In genomic region chr5:125065736-125066135, GRCh38 we compare ENCODE assay signal across 28 cellular contexts.
DNase-seq lines count a peak whose midpoint lies in the region; ATAC-seq and TF ChIP-seq lines count a peak whose summit lies in the region.
"Had no signal": no experiment of that assay in that cellular context is flagged by ENCODE, and none has a peak within 500 bp of the region (broad histone marks: within the 10 kb centered on the region; RNA-seq: fewer than 3 reads in every experiment).

No MANE protein-coding gene starts in this region.

- TF ChIP-seq CTCF in fibroblast of villous mesenchyme (IDR thresholded peaks at IDR 0.05; ENCODE audit: insufficient read depth, low read depth, low read length) (no peak), retinal pigment epithelial cell (conservative IDR thresholded peaks at IDR 0.05; ENCODE audit: low read depth, low read length) (no peak)

- DNase-seq in Right ventricle myocardium inferior (ENCODE audit: missing footprints) (no peak), cardiac septum (ENCODE audit: low spot score) (no peak), fibroblast of villous mesenchyme (ENCODE audit: low read depth) (peak; percentile 33), retinal pigment epithelial cell (ENCODE audit: low read depth) (peak; percentile 26), cerebellum (ENCODE audit: low spot score) (no peak), AG08395 (ENCODE audit: low spot score) (no peak)
- DNase-seq: 8988T; activated B cell treated with CpG ODN at 0.5 μM for 24 hours; activated CD4-positive, alpha-beta T cell treated with anti-CD3 and anti-CD28 coated beads, Interleukin-2, amount 10 ng/mL, durations not matched to agents 7 days and 5 days; activated gamma-delta T cell treated with Interleukin-2 at 50 U/mL for 16 hours; activated T-cell treated with anti-CD3 and anti-CD28 coated beads, Interleukin-2, amount 50 U/mL, for 24 hours; Calu3; CD4-positive, CD25-positive, alpha-beta regulatory T cell; DMS79; GDM1; HCEC 1CT; NCI-H1048; NK-92 treated with Interleukin-12 subunit alpha and Interleukin-12 subunit beta, amount 100 ng/mL, for 24 hours; right lobe of liver; stimulated activated CD4-positive, alpha-beta T cell treated with anti-CD3 and anti-CD28 coated beads, Interleukin-12 subunit alpha, Interleukin-12 subunit beta, amount 100 ng/mL, for 4 hours; stimulated activated CD4-positive, alpha-beta T cell treated with anti-CD3 and anti-CD28 coated beads, Interleukin-2, amount 100 ng/mL, for 48 hours; stimulated activated naive CD8-positive, alpha-beta T cell treated with anti-CD3 and anti-CD28 coated beads, Interleukin-15, amount 100 ng/mL, for 72 hours; T-cell had no signal

- intact Hi-C loops in Right ventricle myocardium inferior (cut with DNase I) = no loop called here
- intact Hi-C loops in cardiac septum (cut with DNase I) = no loop called here

- ATAC-seq in Right ventricle myocardium inferior (peak; percentile 84), SK-N-SH treated with all-trans-retinoic acid at 6 μM for 48 hours (peak; percentile 44; the same call in 1 of the 3 replicates), HG03457 (IDR thresholded peaks at IDR 0.05; ENCODE audit: unreplicated experiment) (no peak)
- ATAC-seq: gastroesophageal sphincter; natural killer cell treated with Interleukin-12 subunit alpha and Interleukin-12 subunit beta and Interleukin-15 and Interleukin-18, amount 100 ng/mL, for 72 hours; right lobe of liver; stimulated activated naive CD8-positive, alpha-beta T cell treated with anti-CD3 and anti-CD28 coated beads, Interleukin-15, amount 100 ng/mL, for 72 hours; T-cell had no signal

- H3K4me3 ChIP-seq in fibroblast of villous mesenchyme (ENCODE audit: low read depth, low read length) (no peak overlapping the region), retinal pigment epithelial cell (ENCODE audit: low read length) (no peak overlapping the region)
- H3K4me3 ChIP-seq: gastroesophageal sphincter, right lobe of liver, thoracic aorta had no signal

TF ChIP-seq in SK-N-SH treated with all-trans-retinoic acid at 6 μM for 48 hours, 23 proteins besides CTCF, POLR2A, EP300 and RAD21:
- no peak for TF ChIP-seq RARB (CRISPR knock-in tag; IDR thresholded peaks at IDR 0.05)
- no peak for TF ChIP-seq PPARA (CRISPR knock-in tag; IDR thresholded peaks at IDR 0.05; ENCODE audit: borderline replicate concordance)

Comparison
In these comparisons a context has a peak if more than half of its experiments do, and no peak if none do; other contexts are left out.
1. DNase-seq: peak in fibroblast of villous mesenchyme (single experiment) and retinal pigment epithelial cell (single experiment); none in Right ventricle myocardium inferior (single experiment), cardiac septum (single experiment), cerebellum (single experiment) and AG08395 (single experiment).